Comparison of ENCODE assay signal across 1 cellular context in the genomic region with DNA sequence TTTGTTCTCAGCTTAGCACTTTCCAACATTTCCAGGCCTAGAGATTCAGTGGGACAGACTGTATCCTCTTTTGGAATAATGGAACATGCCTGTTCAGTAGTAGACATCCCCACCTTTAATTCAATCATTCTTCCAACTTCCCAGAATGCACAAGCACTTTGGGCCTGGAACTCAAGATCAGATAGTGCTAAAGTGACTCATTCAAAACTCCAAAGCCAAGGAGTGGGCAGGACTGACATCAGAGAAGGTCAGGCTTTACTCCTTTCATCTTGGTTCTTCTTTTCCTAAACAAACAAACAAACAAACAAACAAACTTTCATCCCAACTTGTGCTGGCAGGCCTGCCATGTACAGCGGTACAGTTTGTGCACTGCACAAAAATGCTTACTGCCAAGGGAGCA.
TF ChIP-seq lines count a peak whose summit lies in the region.

No MANE protein-coding gene starts in this region.

TF ChIP-seq in GM12891, 5 proteins besides CTCF, POLR2A, EP300 and RAD21:
- no peak for TF ChIP-seq POLR2AphosphoS5 (IDR thresholded peaks at IDR 0.05; ENCODE audit: low read depth, low read length)
- TF ChIP-seq SPI1 (IDR thresholded peaks at IDR 0.05; ENCODE audit: low read depth, low read length) = no peak
- TF ChIP-seq TAF1 (IDR thresholded peaks at IDR 0.05; ENCODE audit: low read depth, low read length) = no peak
- no peak for TF ChIP-seq PAX5 (IDR thresholded peaks at IDR 0.05; ENCODE audit: insufficient read depth, low read length, severe bottlenecking)
- TF ChIP-seq POU2F2 (IDR thresholded peaks at IDR 0.05; ENCODE audit: low read depth, low read length) = no peak
